Comparison of ENCODE assay signal across 8 cellular contexts in the genomic region with DNA sequence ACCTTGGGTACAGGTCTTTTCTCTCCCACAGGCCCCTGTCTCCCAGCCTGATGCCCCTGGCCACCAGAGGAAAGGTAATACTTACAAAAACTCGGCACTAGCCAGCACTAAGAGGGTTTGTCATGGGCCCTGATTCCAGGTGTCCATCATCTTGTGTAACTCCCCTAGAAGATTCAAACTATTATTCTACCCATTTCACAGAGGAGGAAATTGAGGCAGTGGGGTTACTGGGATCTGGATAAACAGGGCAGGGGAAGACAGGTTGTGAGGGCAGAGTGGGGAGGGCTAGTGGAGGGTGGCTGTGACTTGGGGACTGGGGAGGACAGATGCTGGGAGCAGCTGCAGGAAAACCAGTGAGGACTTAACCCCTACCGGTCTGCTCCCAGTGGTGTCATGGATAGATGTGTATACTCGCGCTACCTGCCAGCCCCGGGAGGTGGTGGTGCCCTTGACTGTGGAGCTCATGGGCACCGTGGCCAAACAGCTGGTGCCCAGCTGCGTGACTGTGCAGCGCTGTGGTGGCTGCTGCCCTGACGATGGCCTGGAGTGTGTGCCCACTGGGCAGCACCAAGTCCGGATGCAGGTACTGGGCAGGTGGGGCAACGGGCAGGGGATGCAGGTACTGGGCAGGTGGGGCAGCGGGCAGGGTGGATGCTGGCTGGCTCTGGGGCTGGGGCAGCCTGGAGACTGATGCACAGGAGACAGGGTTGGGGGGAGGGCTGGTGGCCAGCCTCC. TPM values are rescaled to one million over a fixed set of nuclear protein-coding genes. Genes with fewer than 3 reads are reported as not detected.
DNase-seq lines count a peak whose midpoint lies in the region; ATAC-seq and TF ChIP-seq lines count a peak whose summit lies in the region.

No MANE protein-coding gene starts in this region.

- ATAC-seq in T-cell (replicated peaks in 1 of 4): no peak
- no peak for ATAC-seq in GM18520 (IDR thresholded peaks at IDR 0.05; ENCODE audit: unreplicated experiment)

- CTCF ChIA-PET in T-cell (lab: Charles Lee): interaction anchor here in 1 of 2 donors (1.9 kb wide), 1 partner anchor 31 kb away, joined by 5 read pairs; no protein-coding TSS in a partner anchor

- H3K36me3 Mint-ChIP-seq in T-cell: no peaks in the 10 kb centered on the region

- POLR2A ChIA-PET in T-cell (lab: Charles Lee): no interaction called here

- peak overlapping the region; percentile 79 to 84 (median 81) for H3K4me3 Mint-ChIP-seq in T-cell

- H3K9me3 Mint-ChIP-seq in T-cell: no peaks in the 10 kb centered on the region

- H3K27me3 Mint-ChIP-seq in T-cell: no peaks in the 10 kb centered on the region

- H3K4me3 ChIP-seq in GM12875 (ENCODE audit: low read depth, low read length): peak overlapping the region; percentile 65
- peak overlapping the region; percentile 68 to 84 for H3K4me3 ChIP-seq in foreskin fibroblast (ENCODE audit: low read depth in 1 of 2, low read length in 2 of 2)
- peak overlapping the region; percentile 71 for H3K4me3 ChIP-seq in skeletal muscle cell (ENCODE audit: low read depth, low read length)

- H3K4me1 Mint-ChIP-seq in T-cell: peaks cover 42 to 45% (median 43%) of the 10 kb centered on the region in 3 donors

- H3K27ac Mint-ChIP-seq in T-cell: peak overlapping the region; percentile 72 to 84

- DNase-seq in T-cell: no peak
- DNase-seq in foreskin fibroblast: no peak
- DNase-seq in skeletal muscle cell (ENCODE audit: low read depth): no peak
- DNase-seq in NCI-H146 (lab: John Stamatoyannopoulos, UW): no peak
- DNase-seq in NCI-H1105 treated with DMSO at 0.1 percent for 48 hours (lab: John Stamatoyannopoulos, UW): no peak
- no peak for DNase-seq in epidermal melanocyte (ENCODE audit: insufficient read length, low spot score)

- no peak for TF ChIP-seq CTCF in GM12875 (IDR thresholded peaks at IDR 0.05; ENCODE audit: borderline replicate concordance, insufficient read depth, low read depth, low read length)
- TF ChIP-seq CTCF in foreskin fibroblast (IDR thresholded peaks at IDR 0.05; ENCODE audit: low read depth, low read length): no peak

RNA-seq across cellular contexts. Expression of a gene that starts 1.2 kb away (rescaled TPM):
- total RNA-seq in T-cell: 10 to 100 TPM; 47.9 to 80.7 (median 76.0) TPM

RNA-seq across cellular contexts. Expression of a gene that starts 5.2 kb away (rescaled TPM):
- total RNA-seq in T-cell: 10 to 100 TPM; 46.2 to 64.7 (median 51.4) TPM

RNA-seq across cellular contexts. Expression of a gene that starts 5.3 kb away (rescaled TPM):
- total RNA-seq in T-cell: 10 to 100 TPM; 17.9 to 53.0 (median 42.9) TPM

RNA-seq across cellular contexts. Expression of a gene that starts 9.5 kb away (rescaled TPM):
- total RNA-seq in T-cell: 100 to 1,000 TPM in 1 of 5 donors, 10 to 100 TPM in 4; 49.7 to 108 (median 97.5) TPM

RNA-seq across cellular contexts. Expression of a gene that starts 9.6 kb away (rescaled TPM):
- 10 to 100 TPM; 16.1 to 48.3 (median 40.2) TPM for total RNA-seq in T-cell
